9 cellular contexts compared by ENCODE assay signal in the genomic region with DNA sequence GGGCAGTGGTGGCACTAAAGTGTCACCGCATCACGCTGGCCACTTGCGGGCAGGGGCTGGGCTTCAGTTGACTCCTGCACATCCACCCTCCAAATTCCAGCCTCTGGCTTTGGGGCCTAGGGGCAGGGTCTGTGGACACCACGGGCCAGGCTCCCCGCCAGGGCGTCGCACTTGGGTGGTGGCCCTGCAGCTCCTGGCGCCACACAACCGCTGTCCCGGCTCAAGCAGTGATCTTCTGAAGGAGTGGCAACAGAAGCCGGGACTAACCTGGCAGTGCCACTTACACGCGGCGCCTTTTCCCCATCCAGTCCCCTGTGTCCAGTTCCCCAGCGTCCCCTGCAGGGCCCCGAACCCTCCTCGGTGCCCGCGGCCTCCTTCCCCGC.
DNase-seq lines count a peak whose midpoint lies in the region; ATAC-seq and TF ChIP-seq lines count a peak whose summit lies in the region.
"Had no signal": no experiment of that assay in that cellular context is flagged by ENCODE, and none has a peak within 500 bp of the region (broad histone marks: within the 10 kb centered on the region; RNA-seq: fewer than 3 reads in every experiment).

No MANE protein-coding gene starts in this region.

- H3K4me2 ChIP-seq in smooth muscle cell: peak overlapping the region; percentile 94

- no peaks in the 10 kb centered on the region for H3K36me3 ChIP-seq in H7 (replicated peaks; ENCODE audit: control insufficient read depth, insufficient read depth, low read length)
- no peaks in the 10 kb centered on the region for H3K36me3 ChIP-seq in adipocyte (ENCODE audit: control insufficient read depth, insufficient read depth, low read length, severe bottlenecking)
- H3K36me3 ChIP-seq in iPS-20b (ENCODE audit: insufficient read depth, low read depth, low read length): no peaks in the 10 kb centered on the region
- H3K36me3 ChIP-seq in smooth muscle cell (ENCODE audit: low read depth): no peaks in the 10 kb centered on the region

- H3K27ac ChIP-seq in iPS-20b (ENCODE audit: low read length) (no peak overlapping the region), smooth muscle cell (ENCODE audit: low read depth) (no peak overlapping the region)

- H3K4me3 ChIP-seq in H7 (ENCODE audit: insufficient read depth, low read depth, low read length) (peak overlapping the region; percentile 69), adipocyte (ENCODE audit: low read length) (peak overlapping the region; percentile 76), iPS-20b (ENCODE audit: low read length) (peak overlapping the region; percentile 80; the same call in 1 of the 2 replicates), smooth muscle cell (peak overlapping the region; percentile 68)

- WGBS in smooth muscle cell (ENCODE audit: low lambda C conversion rate): 58% methylated on average over 18 of the region's 20 CpGs

- H3K79me2 ChIP-seq in smooth muscle cell (ENCODE audit: low read depth): no peaks in the 10 kb centered on the region

- H3K9me3 ChIP-seq in adipocyte (ENCODE audit: control insufficient read depth, low read length) (no peaks in the 10 kb centered on the region), iPS-20b (ENCODE audit: insufficient read depth, low read depth, low read length) (no peaks in the 10 kb centered on the region), smooth muscle cell (replicated peaks; ENCODE audit: low read depth) (no peaks in the 10 kb centered on the region)

- no peak overlapping the region for H3K9ac ChIP-seq in adipocyte (ENCODE audit: low read length)
- H3K9ac ChIP-seq in iPS-20b (ENCODE audit: low read depth, low read length): no peak overlapping the region
- peak overlapping the region; percentile 65 for H3K9ac ChIP-seq in smooth muscle cell (ENCODE audit: low read depth)

- no peak for ATAC-seq in GM18498 (IDR thresholded peaks at IDR 0.05; ENCODE audit: unreplicated experiment)

- TF ChIP-seq CTCF in smooth muscle cell (IDR thresholded peaks at IDR 0.05; ENCODE audit: borderline replicate concordance, insufficient read depth, poor library complexity, severe bottlenecking): no peak

- peaks cover 3% of the 10 kb centered on the region for H3K4me1 ChIP-seq in adipocyte (ENCODE audit: control insufficient read depth, insufficient read depth, low read length)
- H3K4me1 ChIP-seq in iPS-20b (ENCODE audit: insufficient read depth, low read length): peaks cover 2% of the 10 kb centered on the region; the same call in 1 of the 2 replicates
- H3K4me1 ChIP-seq in smooth muscle cell (ENCODE audit: low read depth): no peaks in the 10 kb centered on the region

- H3K27me3 ChIP-seq in H7 (ENCODE audit: control insufficient read depth, insufficient read depth, low read length) (peaks cover 10% of the 10 kb centered on the region), adipocyte (replicated peaks; ENCODE audit: control insufficient read depth, insufficient read depth, low read length) (peaks cover 24% of the 10 kb centered on the region), iPS-20b (ENCODE audit: insufficient read depth, low read length) (peaks cover 14% of the 10 kb centered on the region), smooth muscle cell (ENCODE audit: low read depth) (peaks cover 5% of the 10 kb centered on the region)

- H2AFZ ChIP-seq in smooth muscle cell (ENCODE audit: low read depth): peak overlapping the region; percentile 92

- DNase-seq in H7 (no peak), adipocyte (ENCODE audit: low read depth) (no peak), smooth muscle cell (lab: John Stamatoyannopoulos, UW; ENCODE audit: unreplicated experiment) (no peak), cortex of kidney (lab: John Stamatoyannopoulos, UW) (no peak), GOT3 (lab: John Stamatoyannopoulos, UW) (no peak), NCI-H1092 treated with DMSO at 0.1 percent for 48 hours (lab: John Stamatoyannopoulos, UW) (no peak)
- DNase-seq: Kasumi-1 had no signal

- H4K20me1 ChIP-seq in smooth muscle cell (ENCODE audit: low read depth): no peaks in the 10 kb centered on the region

- H3F3A ChIP-seq in smooth muscle cell (ENCODE audit: low read depth): no peaks in the 10 kb centered on the region
